Comparison of ENCODE assay signal across 8 cellular contexts in genomic region chr19:32580353-32580900, GRCh38. TPM values are rescaled to one million over a fixed set of nuclear protein-coding genes. Genes with fewer than 3 reads are reported as not detected.
DNase-seq lines count a peak whose midpoint lies in the region; ATAC-seq and TF ChIP-seq lines count a peak whose summit lies in the region.

No MANE protein-coding gene starts in this region.

- peak; percentile 0 for TF ChIP-seq POLR2A in transverse colon (IDR thresholded peaks at IDR 0.05)

- in situ Hi-C loops in transverse colon (cut with MboI; ENCODE audit: low pct_ligation_motif_present in 1 of 4, low pct_unique_long_range_greater_than_20kb in 1 of 4, low sequenced_read_pairs in 3 of 4), result no loop called here

- no peaks in the 10 kb centered on the region for H3K9me3 Mint-ChIP-seq in activated naive CD4-positive, alpha-beta T cell treated with anti-CD3 and anti-CD28 coated beads for 36 hours

- CTCF ChIA-PET in activated naive CD4-positive, alpha-beta T cell treated with anti-CD3 and anti-CD28 coated beads for 36 hours (lab: Charles Lee), result no interaction called here

- peak overlapping the region; percentile 85 for H3K9ac ChIP-seq in adipocyte (ENCODE audit: low read length)

- H3K4me1 Mint-ChIP-seq in activated naive CD4-positive, alpha-beta T cell treated with anti-CD3 and anti-CD28 coated beads for 36 hours (ENCODE audit: low read depth), result peaks cover 32% of the 10 kb centered on the region

- H3K27ac ChIP-seq in left lung (peak overlapping the region; percentile 22 to 88), transverse colon (peak overlapping the region; percentile 89 to 95 (median 92))

- H3K36me3 Mint-ChIP-seq in activated naive CD4-positive, alpha-beta T cell treated with anti-CD3 and anti-CD28 coated beads for 36 hours (ENCODE audit: low read depth), result peaks cover 23% of the 10 kb centered on the region

- H3K36me3 ChIP-seq in adipocyte (ENCODE audit: control insufficient read depth, insufficient read depth, low read length, severe bottlenecking), result peaks cover 20% of the 10 kb centered on the region
- H3K36me3 ChIP-seq in left lung, result peaks cover 0 to 12% of the 10 kb centered on the region in 2 donors
- peaks cover 0 to 8% (median 2%) of the 10 kb centered on the region in 4 donors for H3K36me3 ChIP-seq in transverse colon

- TF ChIP-seq EP300 in transverse colon (IDR thresholded peaks at IDR 0.05; ENCODE audit: low read depth), result no peak

- intact Hi-C loops in activated naive CD4-positive, alpha-beta T cell treated with anti-CD3 and anti-CD28 coated beads for 36 hours (cut with micrococcal nuclease), result loop anchor here (2.0 to 10.0 kb wide), 5 partner anchors 112 to 1230 kb away; partner anchors contain the start of genes CEBPG, GPATCH1, NUDT19 and ZNF507
- intact Hi-C loops in left lung (cut with DNase I), result no loop called here
- intact Hi-C loops in transverse colon (cut with DNase I; ENCODE audit: low total_unique reads), result no loop called here
- intact Hi-C loops in posterior vena cava (cut with DNase I), result loop anchor here in 1 of 2 donors (10.0 kb wide), 1 partner anchor 1266 kb away; no protein-coding TSS in a partner anchor

- no peaks in the 10 kb centered on the region for H3K27me3 Mint-ChIP-seq in activated naive CD4-positive, alpha-beta T cell treated with anti-CD3 and anti-CD28 coated beads for 36 hours (ENCODE audit: low read depth)

- DNase-seq in activated naive CD4-positive, alpha-beta T cell treated with anti-CD3 and anti-CD28 coated beads for 36 hours, result no peak
- DNase-seq in activated naive CD4-positive, alpha-beta T cell treated with anti-CD3 and anti-CD28 coated beads, Interleukin-2, amount 50 U/mL, for 16 hours, result no peak
- DNase-seq in adipocyte (ENCODE audit: low read depth) (no peak), left lung (no peak), transverse colon (no peak), ecto neural progenitor cell (ENCODE audit: low spot score) (no peak), posterior vena cava (ENCODE audit: low spot score) (no peak)

- H3K27me3 ChIP-seq in adipocyte (replicated peaks; ENCODE audit: control insufficient read depth, insufficient read depth, low read length), result no peaks in the 10 kb centered on the region
- no peaks in the 10 kb centered on the region for H3K27me3 ChIP-seq in left lung
- no peaks in the 10 kb centered on the region for H3K27me3 ChIP-seq in transverse colon

- peak; percentile 28 for ATAC-seq in HG03354 (IDR thresholded peaks at IDR 0.05; ENCODE audit: poor library complexity, severe bottlenecking, unreplicated experiment)
- peak; percentile 28 for ATAC-seq in left lung

- peak overlapping the region; percentile 70 for H3K27ac Mint-ChIP-seq in activated naive CD4-positive, alpha-beta T cell treated with anti-CD3 and anti-CD28 coated beads for 36 hours

- H3K9me3 ChIP-seq in adipocyte (ENCODE audit: control insufficient read depth, low read length) (no peaks in the 10 kb centered on the region), left lung (no peaks in the 10 kb centered on the region), transverse colon (no peaks in the 10 kb centered on the region)

- H3K4me3 Mint-ChIP-seq in activated naive CD4-positive, alpha-beta T cell treated with anti-CD3 and anti-CD28 coated beads for 36 hours, result peak overlapping the region; percentile 89

- peaks cover 13% of the 10 kb centered on the region for H3K4me1 ChIP-seq in adipocyte (ENCODE audit: control insufficient read depth, insufficient read depth, low read length)
- H3K4me1 ChIP-seq in left lung, result peaks cover 6 to 23% of the 10 kb centered on the region in 2 donors
- H3K4me1 ChIP-seq in transverse colon, result peaks cover 0 to 13% (median 10%) of the 10 kb centered on the region in 4 donors

- H3K4me3 ChIP-seq in adipocyte (ENCODE audit: low read length), result peak overlapping the region; percentile 99
- peak overlapping the region; percentile 94 to 97 for H3K4me3 ChIP-seq in left lung
- peak overlapping the region; percentile 43 to 88 (median 85) for H3K4me3 ChIP-seq in transverse colon

- TF ChIP-seq CTCF in left lung (IDR thresholded peaks at IDR 0.05) (no peak), transverse colon (IDR thresholded peaks at IDR 0.05) (no peak)

- 19 to 43% methylated on average over 3 to 22 of the region's 22 CpGs for WGBS in transverse colon (ENCODE audit: low coverage in 1 of 2), 2 donors

RNA-seq across cellular contexts. Expression of gene PDCD5, which starts 0.6 kb away (rescaled TPM):
- 100 to 1,000 TPM; 233 to 242 TPM for total RNA-seq in activated naive CD4-positive, alpha-beta T cell treated with anti-CD3 and anti-CD28 coated beads for 36 hours
- total RNA-seq in left lung, result 10 to 100 TPM; 69.3 to 91.3 TPM
- total RNA-seq in transverse colon, result 100 to 1,000 TPM in 2 of 4 donors, 10 to 100 TPM in 2; 76.7 to 175 (median 106) TPM
- 100 to 1,000 TPM in 1 of 2 donors, 10 to 100 TPM in 1; 99.8 to 125 TPM for total RNA-seq in posterior vena cava
